17 cellular contexts compared by ENCODE assay signal in the genomic region with DNA sequence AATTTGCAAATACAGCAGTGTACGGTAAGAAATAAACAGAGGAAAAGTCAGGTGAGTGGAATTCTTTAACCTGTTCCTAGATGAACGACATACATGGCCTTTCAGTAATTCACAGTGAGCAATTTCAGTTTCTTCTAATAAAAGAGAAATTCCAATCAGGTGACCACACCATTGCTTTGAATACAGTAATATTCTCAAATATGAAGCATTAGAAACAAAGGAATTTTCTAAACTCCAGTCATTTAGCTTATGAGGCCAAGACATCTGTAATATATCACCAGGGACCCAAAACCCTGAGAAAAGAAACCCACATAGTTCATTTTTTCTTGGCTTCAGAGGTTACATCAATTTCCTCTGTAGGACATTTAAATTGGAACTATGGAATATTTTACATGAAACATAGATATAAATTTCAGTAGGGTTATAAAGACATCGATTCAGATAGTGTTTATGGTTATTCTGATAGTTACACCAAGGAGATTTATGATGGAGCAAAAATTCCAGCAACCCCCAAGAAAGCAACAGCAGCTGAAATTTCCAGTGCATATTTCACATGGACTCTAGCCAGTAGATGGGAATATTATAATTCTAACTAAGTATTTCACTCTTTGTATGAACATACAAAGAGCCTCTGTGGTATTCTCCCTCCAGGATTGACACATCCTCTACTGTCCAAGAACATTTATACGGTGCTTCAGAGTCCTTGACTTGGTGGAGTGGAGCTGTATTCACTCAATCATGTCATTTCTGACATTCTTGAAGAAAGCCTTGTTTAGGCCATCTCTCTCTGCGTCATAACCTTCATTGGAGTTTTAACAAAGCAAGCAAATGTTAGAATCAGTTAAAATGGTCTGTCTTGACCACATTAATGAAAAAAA.
DNase-seq lines count a peak whose midpoint lies in the region; ATAC-seq and TF ChIP-seq lines count a peak whose summit lies in the region.
"Had no signal": no experiment of that assay in that cellular context is flagged by ENCODE, and none has a peak within 500 bp of the region (broad histone marks: within the 10 kb centered on the region; RNA-seq: fewer than 3 reads in every experiment).

No MANE protein-coding gene starts in this region.

- DNase-seq in mammary epithelial cell (no peak), breast epithelium (ENCODE audit: low spot score in 2 of 2) (no peak), SJSA1 (ENCODE audit: low read depth in 1 of 2, low spot score in 2 of 2) (no peak), foreskin keratinocyte (peak in 1 of 2 donors; percentile 64), neural progenitor cell (ENCODE audit: low spot score) (no peak)
- no peak for DNase-seq in effector CD8-positive, alpha-beta T cell (lab: John Stamatoyannopoulos, UW)
- DNase-seq: effector memory CD8-positive, alpha-beta T cell; hippocampal formation; islet precursor cell; NCI-H1048; NCI-H2029 treated with DMSO at 0.1 percent for 48 hours; NCI-H526 had no signal

- dilution Hi-C loops in mammary epithelial cell (cut with HindIII; ENCODE audit: low sequenced_read_pairs), result no loop called here

- ATAC-seq in foreskin keratinocyte (peak; percentile 41), GM21576 (IDR thresholded peaks at IDR 0.05; ENCODE audit: unreplicated experiment) (no peak), HG02759 (IDR thresholded peaks at IDR 0.05; ENCODE audit: unreplicated experiment) (no peak)
- ATAC-seq: effector memory CD8-positive, alpha-beta T cell; stimulated activated effector memory CD8-positive, alpha-beta T cell treated with anti-CD3 and anti-CD28 coated beads, Interleukin-12 subunit alpha, Interleukin-12 subunit beta, amount 100 ng/mL, for 72 hours had no signal

- H3K27me3 Mint-ChIP-seq in neural progenitor cell (ENCODE audit: insufficient read depth, low read depth), result peaks cover 4% of the 10 kb centered on the region

- no peaks in the 10 kb centered on the region for H3K36me3 ChIP-seq in mammary epithelial cell (ENCODE audit: insufficient read depth, low read length)
- no peaks in the 10 kb centered on the region for H3K36me3 ChIP-seq in breast epithelium
- no peaks in the 10 kb centered on the region for H3K36me3 ChIP-seq in SJSA1
- no peaks in the 10 kb centered on the region for H3K36me3 ChIP-seq in neural progenitor cell

- no peak overlapping the region for H3K4me3 Mint-ChIP-seq in neural progenitor cell
- H3K4me3 Mint-ChIP-seq: effector memory CD8-positive, alpha-beta T cell; memory B cell; stimulated activated effector memory CD8-positive, alpha-beta T cell treated with anti-CD3 and anti-CD28 coated beads, Interleukin-12 subunit alpha, Interleukin-12 subunit beta, amount 100 ng/mL, for 72 hours had no signal

- H4K20me1 ChIP-seq in mammary epithelial cell (ENCODE audit: insufficient read depth, low read length), result no peaks in the 10 kb centered on the region
- H4K20me1 ChIP-seq in neural progenitor cell (ENCODE audit: low read depth), result no peaks in the 10 kb centered on the region

- no peak overlapping the region for H2AFZ ChIP-seq in mammary epithelial cell (ENCODE audit: low read depth, low read length)
- no peak overlapping the region for H2AFZ ChIP-seq in neural progenitor cell (replicated peaks)

- no peak for TF ChIP-seq POLR2A in breast epithelium (IDR thresholded peaks at IDR 0.05)

- H3K27me3 ChIP-seq in mammary epithelial cell (ENCODE audit: insufficient read depth, low read length) (no peaks in the 10 kb centered on the region), breast epithelium (no peaks in the 10 kb centered on the region), SJSA1 (replicated peaks) (no peaks in the 10 kb centered on the region), foreskin keratinocyte (no peaks in the 10 kb centered on the region), neural progenitor cell (no peaks in the 10 kb centered on the region)

- H3K27ac Mint-ChIP-seq in neural progenitor cell, result no peak overlapping the region
- H3K27ac Mint-ChIP-seq: effector memory CD8-positive, alpha-beta T cell; memory B cell; stimulated activated effector memory CD8-positive, alpha-beta T cell treated with anti-CD3 and anti-CD28 coated beads, Interleukin-12 subunit alpha, Interleukin-12 subunit beta, amount 100 ng/mL, for 72 hours had no signal

- no peak overlapping the region for H3K4me2 ChIP-seq in mammary epithelial cell (ENCODE audit: insufficient read depth, low read depth, low read length)
- no peak overlapping the region for H3K4me2 ChIP-seq in neural progenitor cell

- no peaks in the 10 kb centered on the region for H3K9me3 Mint-ChIP-seq in neural progenitor cell
- H3K9me3 Mint-ChIP-seq: effector memory CD8-positive, alpha-beta T cell; memory B cell; stimulated activated effector memory CD8-positive, alpha-beta T cell treated with anti-CD3 and anti-CD28 coated beads, Interleukin-12 subunit alpha, Interleukin-12 subunit beta, amount 100 ng/mL, for 72 hours had no signal

- no peak overlapping the region for H3K9ac ChIP-seq in mammary epithelial cell (ENCODE audit: insufficient read depth, low read length)
- H3K9ac ChIP-seq in neural progenitor cell, result no peak overlapping the region

- H3K4me1 Mint-ChIP-seq in neural progenitor cell, result no peaks in the 10 kb centered on the region
- H3K4me1 Mint-ChIP-seq: memory B cell; stimulated activated effector memory CD8-positive, alpha-beta T cell treated with anti-CD3 and anti-CD28 coated beads, Interleukin-12 subunit alpha, Interleukin-12 subunit beta, amount 100 ng/mL, for 72 hours had no signal

- H3K9me3 ChIP-seq in mammary epithelial cell (replicated peaks; ENCODE audit: insufficient read depth, low read length), result no peaks in the 10 kb centered on the region
- H3K9me3 ChIP-seq in breast epithelium, result no peaks in the 10 kb centered on the region
- no peaks in the 10 kb centered on the region for H3K9me3 ChIP-seq in SJSA1 (replicated peaks)
- H3K9me3 ChIP-seq in neural progenitor cell (ENCODE audit: low read depth), result no peaks in the 10 kb centered on the region

- no peak for TF ChIP-seq CTCF in mammary epithelial cell (conservative IDR thresholded peaks at IDR 0.05 in 1 of 2, IDR thresholded peaks at IDR 0.05 in 1 of 2; ENCODE audit: extremely low read depth in 1 of 2, insufficient read depth in 1 of 2, low read depth in 1 of 2, low read length in 2 of 2)
- TF ChIP-seq CTCF in breast epithelium (IDR thresholded peaks at IDR 0.05), result no peak
- TF ChIP-seq CTCF in foreskin keratinocyte (conservative IDR thresholded peaks at IDR 0.05), result no peak
- no peak for TF ChIP-seq CTCF in neural progenitor cell (IDR thresholded peaks at IDR 0.05)

- H3K4me3 ChIP-seq in mammary epithelial cell (replicated peaks in 1 of 3; ENCODE audit: insufficient read depth in 1 of 3, low read depth in 2 of 3, low read length in 3 of 3) (no peak overlapping the region), breast epithelium (no peak overlapping the region), SJSA1 (no peak overlapping the region), neural progenitor cell (no peak overlapping the region)
- H3K4me3 ChIP-seq: SK-N-MC had no signal

- intact Hi-C loops in mammary epithelial cell (cut with micrococcal nuclease), result no loop called here
- intact Hi-C loops in breast epithelium (cut with DNase I; ENCODE audit: low total_unique reads), result no loop called here

- no peaks in the 10 kb centered on the region for H3F3A ChIP-seq in neural progenitor cell (ENCODE audit: low read depth)

- H3K27ac ChIP-seq in mammary epithelial cell (ENCODE audit: insufficient read depth, low read depth, low read length) (no peak overlapping the region), breast epithelium (no peak overlapping the region), SJSA1 (peak overlapping the region; percentile 16; the same call in 1 of the 2 replicates), foreskin keratinocyte (no peak overlapping the region), neural progenitor cell (no peak overlapping the region)
- H3K27ac ChIP-seq: SK-N-MC had no signal

- H3K4me1 ChIP-seq in mammary epithelial cell (ENCODE audit: insufficient read depth, low read length) (no peaks in the 10 kb centered on the region), breast epithelium (no peaks in the 10 kb centered on the region), SJSA1 (replicated peaks) (peaks cover 19% of the 10 kb centered on the region), foreskin keratinocyte (peaks cover 12% of the 10 kb centered on the region), neural progenitor cell (no peaks in the 10 kb centered on the region)

- in situ Hi-C loops in mammary epithelial cell (cut with MboI; ENCODE audit: low sequenced_read_pairs in 2 of 2), result loop anchor here in 1 of 2 donors (10.0 kb wide), 1 partner anchor 240 kb away; a partner anchor contains a TSS

- H3K79me2 ChIP-seq in mammary epithelial cell (ENCODE audit: insufficient read depth, low read length) (peaks cover 14% of the 10 kb centered on the region), neural progenitor cell (ENCODE audit: low read depth) (no peaks in the 10 kb centered on the region)

- WGBS in mammary epithelial cell (ENCODE audit: low coverage, missing lambda C conversion rate), result 81% methylated on average over 5 of the region's 5 CpGs

- CTCF ChIA-PET in mammary epithelial cell (lab: Charles Lee; ENCODE audit: low non-redundant PET), result no interaction called here

- no peaks in the 10 kb centered on the region for H3K36me3 Mint-ChIP-seq in neural progenitor cell
- H3K36me3 Mint-ChIP-seq: memory B cell; stimulated activated effector memory CD8-positive, alpha-beta T cell treated with anti-CD3 and anti-CD28 coated beads, Interleukin-12 subunit alpha, Interleukin-12 subunit beta, amount 100 ng/mL, for 72 hours had no signal

- BruUV-seq in mammary epithelial cell (replicated peaks; lab: Mats Ljungman, UMichigan), result TSS peak; percentile 6
